12 cellular contexts compared by ENCODE assay signal in genomic region chr9:71628247-71628646, GRCh38.
DNase-seq lines count a peak whose midpoint lies in the region; ATAC-seq, FAIRE-seq and TF ChIP-seq lines count a peak whose summit lies in the region.
"Had no signal": no experiment of that assay in that cellular context is flagged by ENCODE, and none has a peak within 500 bp of the region (broad histone marks: within the 10 kb centered on the region; RNA-seq: fewer than 3 reads in every experiment).

No MANE protein-coding gene starts in this region.

- H3K9me2 ChIP-seq in DOHH2 (replicated peaks; ENCODE audit: control insufficient read depth, low read length) = no peaks in the 10 kb centered on the region

- H3K27me3 Mint-ChIP-seq in T-cell = no peaks in the 10 kb centered on the region
- H3K27me3 Mint-ChIP-seq: activated T-helper 17 cell treated with anti-CD3 and anti-CD28 coated beads, Interleukin-2, amount 50 U/mL, for 72 hours had no signal

- H3K79me2 ChIP-seq in DOHH2 (ENCODE audit: control insufficient read depth, low read length) = no peaks in the 10 kb centered on the region

- peak; percentile 25 for ATAC-seq in mucosa of descending colon
- ATAC-seq in T-cell (replicated peaks in 1 of 4) = no peak
- ATAC-seq: activated T-helper 17 cell treated with anti-CD3 and anti-CD28 coated beads, Interleukin-2, amount 50 U/mL, for 72 hours had no signal

- H3K4me3 Mint-ChIP-seq in T-cell = no peak overlapping the region
- H3K4me3 Mint-ChIP-seq: activated T-helper 17 cell treated with anti-CD3 and anti-CD28 coated beads, Interleukin-2, amount 50 U/mL, for 72 hours; IgD-negative memory B cell had no signal

- FAIRE-seq in kidney (lab: Jason Lieb, UNC) = no peak

- H3K9me3 Mint-ChIP-seq in T-cell = no peaks in the 10 kb centered on the region
- H3K9me3 Mint-ChIP-seq: activated T-helper 17 cell treated with anti-CD3 and anti-CD28 coated beads, Interleukin-2, amount 50 U/mL, for 72 hours; IgD-negative memory B cell had no signal

- no peak overlapping the region for H3K9ac ChIP-seq in kidney (ENCODE audit: low read length in 2 of 2)

- no peaks in the 10 kb centered on the region for H3K36me3 Mint-ChIP-seq in T-cell
- H3K36me3 Mint-ChIP-seq: IgD-negative memory B cell had no signal

- H3K27ac Mint-ChIP-seq in T-cell = no peak overlapping the region
- H3K27ac Mint-ChIP-seq: IgD-negative memory B cell had no signal

- H3K4me2 ChIP-seq in DOHH2 (ENCODE audit: low read length) = no peak overlapping the region

- no peak overlapping the region for H3K27ac ChIP-seq in DOHH2 (ENCODE audit: low read depth, low read length)
- H3K27ac ChIP-seq in brain microvascular endothelial cell = no peak overlapping the region
- no peak overlapping the region for H3K27ac ChIP-seq in kidney (ENCODE audit: low read depth in 2 of 2, low read length in 2 of 2)

- peak; percentile 44 for TF ChIP-seq RAD21 in Ishikawa (IDR thresholded peaks at IDR 0.05; ENCODE audit: low read depth)

- H3K4me1 ChIP-seq in DOHH2 (ENCODE audit: control insufficient read depth, low read length) (no peaks in the 10 kb centered on the region), mucosa of descending colon (ENCODE audit: low read depth) (no peaks in the 10 kb centered on the region), kidney (ENCODE audit: control insufficient read depth in 1 of 2, insufficient read depth in 1 of 2, low read depth in 1 of 2, low read length in 2 of 2) (no peaks in the 10 kb centered on the region)

- H3K36me3 ChIP-seq in DOHH2 (ENCODE audit: control insufficient read depth, low read length) = no peaks in the 10 kb centered on the region
- no peaks in the 10 kb centered on the region for H3K36me3 ChIP-seq in brain microvascular endothelial cell (replicated peaks)
- no peaks in the 10 kb centered on the region for H3K36me3 ChIP-seq in mucosa of descending colon (ENCODE audit: low read depth)
- no peaks in the 10 kb centered on the region for H3K36me3 ChIP-seq in kidney (ENCODE audit: control insufficient read depth in 1 of 2, insufficient read depth in 2 of 2, low read length in 2 of 2)

- no peak for DNase-seq in brain microvascular endothelial cell
- no peak for DNase-seq in mucosa of descending colon
- no peak for DNase-seq in NCI-H748 (lab: John Stamatoyannopoulos, UW; ENCODE audit: unreplicated experiment)
- DNase-seq in T-cell = no peak
- no peak for DNase-seq in kidney
- DNase-seq: NCI-H510A treated with DMSO at 0.1 percent for 48 hours; stimulated activated CD4-positive, alpha-beta T cell treated with anti-CD3 and anti-CD28 coated beads, Interleukin-1b, Interleukin-23, amount 100 ng/mL, for 48 hours; T-helper 9 cell had no signal

- no peaks in the 10 kb centered on the region for H3K27me3 ChIP-seq in DOHH2 (ENCODE audit: control insufficient read depth, low read length)
- H3K27me3 ChIP-seq in brain microvascular endothelial cell (replicated peaks) = no peaks in the 10 kb centered on the region

- H3K4me1 Mint-ChIP-seq in T-cell = no peaks in the 10 kb centered on the region
- H3K4me1 Mint-ChIP-seq: IgD-negative memory B cell had no signal

- intact Hi-C loops in mucosa of descending colon (cut with DNase I, micrococcal nuclease) = no loop called here
- intact Hi-C loops in kidney (cut with DNase I) = no loop called here

- POLR2A ChIA-PET in T-cell (lab: Charles Lee) = no interaction called here

- no peaks in the 10 kb centered on the region for H3K9me3 ChIP-seq in DOHH2 (ENCODE audit: control insufficient read depth, insufficient read depth, low read length)
- no peaks in the 10 kb centered on the region for H3K9me3 ChIP-seq in mucosa of descending colon
- no peaks in the 10 kb centered on the region for H3K9me3 ChIP-seq in kidney (ENCODE audit: control insufficient read depth in 1 of 2, low read length in 2 of 2)

- in situ Hi-C loops in brain microvascular endothelial cell (cut with HindIII; ENCODE audit: low pct_ligation_motif_present, low sequenced_read_pairs) = no loop called here

- TF ChIP-seq CTCF in DOHH2 (IDR thresholded peaks at IDR 0.05; ENCODE audit: low read depth, low read length, poor library complexity, severe bottlenecking) = peak; percentile 41
- TF ChIP-seq CTCF in brain microvascular endothelial cell (IDR thresholded peaks at IDR 0.05; ENCODE audit: low read depth, low read length, missing control alignments) = peak; percentile 45
- no peak for TF ChIP-seq CTCF in mucosa of descending colon (IDR thresholded peaks at IDR 0.05)
- no peak for TF ChIP-seq CTCF in kidney (IDR thresholded peaks at IDR 0.05; ENCODE audit: borderline replicate concordance, extremely low read depth, insufficient read depth)

- no peak overlapping the region for H3K4me3 ChIP-seq in DOHH2 (ENCODE audit: low read length)
- H3K4me3 ChIP-seq in brain microvascular endothelial cell (ENCODE audit: low read depth, low read length) = no peak overlapping the region
- no peak overlapping the region for H3K4me3 ChIP-seq in mucosa of descending colon
- H3K4me3 ChIP-seq in kidney (ENCODE audit: low read length in 2 of 2) = no peak overlapping the region

- no peaks in the 10 kb centered on the region for H4K20me1 ChIP-seq in DOHH2 (ENCODE audit: control insufficient read depth, insufficient read depth, low read depth, low read length)

- CTCF ChIA-PET in T-cell (lab: Charles Lee) = interaction anchor here (0.6 to 1.6 kb wide), 5 partner anchors 19 to 397 kb away, joined by 3 to 7 read pairs (median 4); no protein-coding TSS in a partner anchor

- H3F3A ChIP-seq in DOHH2 (ENCODE audit: control insufficient read depth, insufficient read depth) = no peaks in the 10 kb centered on the region

- no peak for TF ChIP-seq EP300 in Ishikawa (IDR thresholded peaks at IDR 0.05; ENCODE audit: borderline replicate concordance)

TF ChIP-seq in Ishikawa, 13 proteins besides CTCF, POLR2A, EP300 and RAD21:
- TF ChIP-seq EGR1 (IDR thresholded peaks at IDR 0.05) = no peak
- no peak for TF ChIP-seq CEBPB (IDR thresholded peaks at IDR 0.05)
- TF ChIP-seq TAF1 (IDR thresholded peaks at IDR 0.05; ENCODE audit: low read depth) = no peak
- TF ChIP-seq FOXM1 (IDR thresholded peaks at IDR 0.05; ENCODE audit: borderline replicate concordance, low read depth) = no peak
- no peak for TF ChIP-seq CREB1 (IDR thresholded peaks at IDR 0.05; ENCODE audit: low read depth)
TF ChIP-seq in Ishikawa: peak in this region for 0.

Comparison
In these comparisons a context has a peak if more than half of its experiments do, and no peak if none do; other contexts are left out.
1. CTCF ChIP-seq: peak in DOHH2 (single experiment) and brain microvascular endothelial cell (single experiment); none in mucosa of descending colon (single experiment) and kidney (single experiment).